Comparison of ENCODE assay signal across 2 cellular contexts in the genomic region with DNA sequence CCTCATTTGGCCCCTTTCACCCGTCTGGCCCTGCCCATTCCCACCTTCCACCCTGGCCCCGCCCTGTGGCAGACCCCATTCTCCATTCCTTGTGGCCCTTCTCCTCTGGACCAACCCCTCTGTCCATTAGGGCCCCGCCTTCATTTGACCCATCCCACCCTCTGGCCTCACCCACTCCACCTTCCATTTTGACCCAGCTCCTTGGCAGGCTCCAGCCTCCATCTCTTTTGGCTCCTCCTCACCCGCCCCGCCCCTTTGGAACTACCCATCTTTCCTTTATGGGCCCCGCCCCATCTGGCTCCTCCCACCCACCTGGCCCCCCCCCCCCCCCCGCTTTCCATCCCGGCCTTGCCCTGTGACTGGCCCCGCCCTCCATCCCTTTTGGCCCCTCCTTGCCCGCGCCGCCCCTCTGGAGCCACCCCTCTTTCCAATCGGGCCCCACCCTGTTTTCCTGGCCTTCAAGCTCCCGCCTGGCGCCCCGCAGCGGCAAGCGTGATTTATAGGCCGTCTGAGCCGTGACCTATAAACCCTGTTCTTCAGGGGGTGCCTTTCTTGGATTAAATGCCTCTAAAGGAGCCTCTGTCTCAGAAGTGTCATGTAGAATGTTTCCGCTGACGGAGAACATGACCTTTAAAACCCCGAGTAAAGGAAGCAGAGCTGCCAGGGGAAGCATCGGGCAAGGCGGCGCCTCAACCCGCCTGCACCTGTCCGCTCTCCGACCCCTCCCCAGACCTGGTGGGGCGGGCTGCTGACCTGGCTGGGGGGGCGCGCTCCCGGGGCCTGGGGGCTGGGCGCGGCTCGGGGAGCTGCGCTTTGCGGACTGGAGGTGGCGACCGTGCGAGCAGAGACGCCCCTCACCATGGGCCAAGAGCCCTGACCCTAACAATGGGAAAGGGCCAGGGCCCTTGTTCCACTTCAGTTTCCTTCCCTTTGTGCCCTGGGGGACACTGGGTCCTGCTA.
TF ChIP-seq lines count a peak whose summit lies in the region.

No MANE protein-coding gene starts in this region.

TF ChIP-seq in A549, 52 proteins besides CTCF, POLR2A, EP300 and RAD21 (continued from another document):
- no peak for TF ChIP-seq E2F6 (IDR thresholded peaks at IDR 0.05; ENCODE audit: borderline replicate concordance, low read depth)
TF ChIP-seq in A549: peak in this region for 1.

TF ChIP-seq in endothelial cell of umbilical vein, 7 proteins besides CTCF, POLR2A, EP300 and RAD21 (continued from another document):
- no peak for TF ChIP-seq MAX (IDR thresholded peaks at IDR 0.05; ENCODE audit: insufficient read depth, insufficient read length)
